In the genomic region with DNA sequence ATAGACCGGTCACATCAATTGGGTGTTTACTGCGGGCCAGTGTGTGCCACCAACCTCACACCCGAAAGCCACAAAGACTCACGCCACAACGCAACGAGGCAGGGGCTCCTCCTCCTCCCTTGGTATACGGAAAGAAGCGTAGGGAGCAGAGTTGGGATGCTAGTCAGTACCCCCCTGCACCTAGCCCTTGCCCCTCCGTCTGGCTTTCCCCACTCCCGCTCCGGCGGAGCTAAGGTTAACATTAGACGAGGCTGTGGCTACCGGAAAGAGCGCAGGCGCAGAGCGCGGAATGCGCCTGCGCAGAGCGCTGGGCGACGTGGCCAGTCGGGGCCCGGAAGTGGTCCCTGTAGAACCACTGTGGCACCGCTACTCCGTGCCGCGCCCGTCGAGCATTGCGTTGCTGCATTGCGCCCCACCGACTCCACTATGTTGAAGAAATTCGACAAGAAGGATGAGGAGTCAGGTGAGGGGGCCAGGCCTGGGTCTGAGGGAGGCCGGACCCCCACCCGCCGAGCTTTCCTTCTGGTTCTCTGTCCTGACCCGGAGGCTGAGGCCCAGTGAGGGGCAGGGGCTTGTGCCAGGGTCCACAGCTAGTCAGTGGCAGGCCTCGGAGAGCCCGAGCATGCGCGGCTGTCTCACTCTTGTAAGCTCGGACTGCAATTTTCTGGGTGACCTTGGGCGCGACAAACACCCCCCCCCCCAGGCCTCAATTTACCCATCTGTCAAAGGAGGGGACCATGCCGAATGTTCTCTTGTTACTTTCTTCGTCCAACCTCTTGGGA, we compare ENCODE assay signal across 1 cellular context.
TF ChIP-seq lines count a peak whose summit lies in the region.

A gene with protein sequence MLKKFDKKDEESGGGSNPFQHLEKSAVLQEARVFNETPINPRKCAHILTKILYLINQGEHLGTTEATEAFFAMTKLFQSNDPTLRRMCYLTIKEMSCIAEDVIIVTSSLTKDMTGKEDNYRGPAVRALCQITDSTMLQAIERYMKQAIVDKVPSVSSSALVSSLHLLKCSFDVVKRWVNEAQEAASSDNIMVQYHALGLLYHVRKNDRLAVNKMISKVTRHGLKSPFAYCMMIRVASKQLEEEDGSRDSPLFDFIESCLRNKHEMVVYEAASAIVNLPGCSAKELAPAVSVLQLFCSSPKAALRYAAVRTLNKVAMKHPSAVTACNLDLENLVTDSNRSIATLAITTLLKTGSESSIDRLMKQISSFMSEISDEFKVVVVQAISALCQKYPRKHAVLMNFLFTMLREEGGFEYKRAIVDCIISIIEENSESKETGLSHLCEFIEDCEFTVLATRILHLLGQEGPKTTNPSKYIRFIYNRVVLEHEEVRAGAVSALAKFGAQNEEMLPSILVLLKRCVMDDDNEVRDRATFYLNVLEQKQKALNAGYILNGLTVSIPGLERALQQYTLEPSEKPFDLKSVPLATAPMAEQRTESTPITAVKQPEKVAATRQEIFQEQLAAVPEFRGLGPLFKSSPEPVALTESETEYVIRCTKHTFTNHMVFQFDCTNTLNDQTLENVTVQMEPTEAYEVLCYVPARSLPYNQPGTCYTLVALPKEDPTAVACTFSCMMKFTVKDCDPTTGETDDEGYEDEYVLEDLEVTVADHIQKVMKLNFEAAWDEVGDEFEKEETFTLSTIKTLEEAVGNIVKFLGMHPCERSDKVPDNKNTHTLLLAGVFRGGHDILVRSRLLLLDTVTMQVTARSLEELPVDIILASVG (plus strand): TSS at position 323 of the 782 bp plus-strand sequence. CDS start 104 bp downstream, at position 427.

TF ChIP-seq in GM12878, 131 proteins besides CTCF, POLR2A, EP300 and RAD21 (continued from another document):
- no peak for TF ChIP-seq BCLAF1 (IDR thresholded peaks at IDR 0.05)
- TF ChIP-seq IRF4 (IDR thresholded peaks at IDR 0.05; ENCODE audit: low read depth, low read length), result no peak; the same call in 1 of the 2 replicates
- TF ChIP-seq, protein P1, sequence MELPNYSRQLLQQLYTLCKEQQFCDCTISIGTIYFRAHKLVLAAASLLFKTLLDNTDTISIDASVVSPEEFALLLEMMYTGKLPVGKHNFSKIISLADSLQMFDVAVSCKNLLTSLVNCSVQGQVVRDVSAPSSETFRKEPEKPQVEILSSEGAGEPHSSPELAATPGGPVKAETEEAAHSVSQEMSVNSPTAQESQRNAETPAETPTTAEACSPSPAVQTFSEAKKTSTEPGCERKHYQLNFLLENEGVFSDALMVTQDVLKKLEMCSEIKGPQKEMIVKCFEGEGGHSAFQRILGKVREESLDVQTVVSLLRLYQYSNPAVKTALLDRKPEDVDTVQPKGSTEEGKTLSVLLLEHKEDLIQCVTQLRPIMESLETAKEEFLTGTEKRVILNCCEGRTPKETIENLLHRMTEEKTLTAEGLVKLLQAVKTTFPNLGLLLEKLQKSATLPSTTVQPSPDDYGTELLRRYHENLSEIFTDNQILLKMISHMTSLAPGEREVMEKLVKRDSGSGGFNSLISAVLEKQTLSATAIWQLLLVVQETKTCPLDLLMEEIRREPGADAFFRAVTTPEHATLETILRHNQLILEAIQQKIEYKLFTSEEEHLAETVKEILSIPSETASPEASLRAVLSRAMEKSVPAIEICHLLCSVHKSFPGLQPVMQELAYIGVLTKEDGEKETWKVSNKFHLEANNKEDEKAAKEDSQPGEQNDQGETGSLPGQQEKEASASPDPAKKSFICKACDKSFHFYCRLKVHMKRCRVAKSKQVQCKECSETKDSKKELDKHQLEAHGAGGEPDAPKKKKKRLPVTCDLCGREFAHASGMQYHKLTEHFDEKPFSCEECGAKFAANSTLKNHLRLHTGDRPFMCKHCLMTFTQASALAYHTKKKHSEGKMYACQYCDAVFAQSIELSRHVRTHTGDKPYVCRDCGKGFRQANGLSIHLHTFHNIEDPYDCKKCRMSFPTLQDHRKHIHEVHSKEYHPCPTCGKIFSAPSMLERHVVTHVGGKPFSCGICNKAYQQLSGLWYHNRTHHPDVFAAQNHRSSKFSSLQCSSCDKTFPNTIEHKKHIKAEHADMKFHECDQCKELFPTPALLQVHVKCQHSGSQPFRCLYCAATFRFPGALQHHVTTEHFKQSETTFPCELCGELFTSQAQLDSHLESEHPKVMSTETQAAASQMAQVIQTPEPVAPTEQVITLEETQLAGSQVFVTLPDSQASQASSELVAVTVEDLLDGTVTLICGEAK (IDR thresholded peaks at IDR 0.05; ENCODE audit: borderline replicate concordance), result peak; percentile 64; the same call in 1 of the 2 replicates
- peak; percentile 75; the same call in 1 of the 2 replicates for TF ChIP-seq POLR2AphosphoS2 (IDR thresholded peaks at IDR 0.05; ENCODE audit: low read depth, low read length)
- no peak for TF ChIP-seq E2F8 (IDR thresholded peaks at IDR 0.05; ENCODE audit: low read depth, partially characterized antibody)
- TF ChIP-seq TAF1 (IDR thresholded peaks at IDR 0.05; ENCODE audit: borderline replicate concordance, low read depth, low read length), result peak; percentile 76; the same call in 1 of the 2 replicates
- peak; percentile 83; the same call in 1 of the 2 replicates for TF ChIP-seq PML (IDR thresholded peaks at IDR 0.05; ENCODE audit: low read length)
- TF ChIP-seq ZZZ3 (IDR thresholded peaks at IDR 0.05; ENCODE audit: control insufficient read depth, insufficient read length, low read depth), result no peak
